Comparison of ENCODE assay signal across 1 cellular context in the genomic region with DNA sequence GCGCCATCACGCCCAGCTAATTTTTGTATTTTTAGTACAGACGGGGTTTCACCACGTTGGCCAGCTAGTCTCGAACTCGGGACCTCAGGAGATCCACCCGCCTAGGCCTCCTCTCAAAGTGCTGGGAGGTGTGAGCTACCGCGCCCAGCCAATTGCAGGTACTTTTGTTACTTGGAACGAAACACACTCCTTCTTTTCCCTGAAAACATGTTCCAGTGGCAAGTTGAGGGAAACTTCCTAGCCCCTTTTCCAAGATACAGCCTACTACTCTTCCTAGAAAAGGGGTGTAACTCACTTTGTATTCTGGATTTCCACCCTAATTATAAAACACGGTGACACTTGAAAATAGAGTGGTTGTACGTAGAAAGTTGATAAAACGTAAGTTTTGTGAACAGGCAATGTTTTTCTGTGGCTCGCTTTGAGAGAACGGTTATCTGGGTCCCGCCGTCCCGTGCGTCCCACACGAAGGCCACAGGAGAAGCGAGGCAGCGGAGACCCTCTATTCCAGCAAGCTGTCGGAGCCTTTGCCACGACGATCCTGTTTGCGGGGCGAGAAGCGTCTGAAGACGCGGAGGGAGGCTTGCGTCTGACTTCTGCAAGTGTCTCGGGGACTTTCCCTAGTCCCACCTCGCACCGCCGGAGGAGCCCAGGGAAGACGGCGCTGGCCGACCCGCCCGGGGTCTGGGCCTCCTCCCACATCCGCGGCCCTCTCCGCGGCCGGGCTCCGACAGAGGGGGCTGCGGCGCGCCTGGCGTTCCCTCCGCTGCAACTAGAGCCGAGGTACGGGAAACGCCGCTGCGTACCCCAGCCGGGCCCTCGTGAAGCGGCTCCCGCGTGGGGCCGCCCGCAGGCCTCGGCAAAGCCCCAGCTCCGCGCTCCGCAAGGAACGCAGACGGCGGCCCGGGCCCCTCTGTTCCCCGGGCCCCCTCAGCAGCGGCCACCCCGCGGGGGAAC.
TF ChIP-seq lines count a peak whose summit lies in the region.

No MANE protein-coding gene starts in this region.

TF ChIP-seq in endothelial cell of umbilical vein, 7 proteins besides CTCF, POLR2A, EP300 and RAD21:
- no peak for TF ChIP-seq MYC (IDR thresholded peaks at IDR 0.05; ENCODE audit: low read depth, low read length)
- TF ChIP-seq, protein P1, sequence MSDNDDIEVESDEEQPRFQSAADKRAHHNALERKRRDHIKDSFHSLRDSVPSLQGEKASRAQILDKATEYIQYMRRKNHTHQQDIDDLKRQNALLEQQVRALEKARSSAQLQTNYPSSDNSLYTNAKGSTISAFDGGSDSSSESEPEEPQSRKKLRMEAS (IDR thresholded peaks at IDR 0.05; ENCODE audit: insufficient read depth, insufficient read length), result no peak
- no peak for TF ChIP-seq JUN (IDR thresholded peaks at IDR 0.05; ENCODE audit: borderline replicate concordance, insufficient read depth, insufficient read length, low read depth)
- TF ChIP-seq EZH2 (IDR thresholded peaks at IDR 0.05; ENCODE audit: borderline replicate concordance, low read depth, low read length, severe bottlenecking), result no peak
- TF ChIP-seq FOS (IDR thresholded peaks at IDR 0.05; ENCODE audit: borderline replicate concordance, insufficient read depth, low read length), result no peak
- TF ChIP-seq GATA2 (IDR thresholded peaks at IDR 0.05; ENCODE audit: insufficient read depth, insufficient read length, low read depth, low read length), result no peak
- TF ChIP-seq POLR2AphosphoS5 (IDR thresholded peaks at IDR 0.05; ENCODE audit: insufficient read depth, low read depth, low read length), result no peak
